In genomic region chr1:109265741-109266330, GRCh38 we compare ENCODE assay signal across 28 cellular contexts. TPM values are rescaled to one million over a fixed set of nuclear protein-coding genes. Genes with fewer than 3 reads are reported as not detected.
"Had no signal": no experiment of that assay in that cellular context is flagged by ENCODE, and none has a peak within 500 bp of the region (broad histone marks: within the 10 kb centered on the region; RNA-seq: fewer than 3 reads in every experiment).

No MANE protein-coding gene starts in this region.

- H3K9me3 ChIP-seq: breast epithelium had no signal

- H3K36me3 ChIP-seq: breast epithelium had no signal

- H3K27me3 ChIP-seq: breast epithelium had no signal

- ATAC-seq: activated CD8-positive, alpha-beta memory T cell treated with anti-CD3 and anti-CD28 coated beads, Interleukin-2, amount 10 ng/mL, durations not matched to agents 7 days and 5 days; Panc1; T-helper 17 cell had no signal

- DNase-seq: activated B cell treated with CpG ODN at 0.5 μM for 24 hours; activated CD4-positive, alpha-beta T cell treated with anti-CD3 and anti-CD28 coated beads for 1 hour; activated CD4-positive, alpha-beta T cell treated with anti-CD3 and anti-CD28 coated beads, Interleukin-2, amount 10 ng/mL, durations not matched to agents 24 days and 14 days; activated CD4-positive, alpha-beta T cell treated with anti-CD3 and anti-CD28 coated beads, Interleukin-2, amount 50 U/mL, for 48 hours; activated CD8-positive, alpha-beta memory T cell treated with anti-CD3 and anti-CD28 coated beads, Interleukin-2, amount 10 ng/mL, durations not matched to agents 7 days and 5 days; activated gamma-delta T cell treated with Interleukin-2 at 50 U/mL for 16 hours; activated naive CD4-positive, alpha-beta T cell treated with anti-CD3 and anti-CD28 coated beads, Interleukin-2, amount 10 ng/mL, durations not matched to agents 7 days and 5 days; activated naive CD8-positive, alpha-beta T cell treated with anti-CD3 and anti-CD28 coated beads for 36 hours; activated T-cell treated with anti-CD3 and anti-CD28 coated beads for 4 hours; activated T-cell treated with anti-CD3 and anti-CD28 coated beads, Interleukin-2, amount 50 U/mL, for 48 hours; anterior cingulate cortex; central memory CD4-positive, alpha-beta T cell; NCI-H1092 treated with DMSO at 0.1 percent for 48 hours; NCI-H1417 treated with DMSO at 0.1 percent for 48 hours; NCI-H1694 treated with DMSO at 0.1 percent for 48 hours; NCI-H2081; NCI-H510A treated with DMSO at 0.1 percent for 48 hours; NCI-H69; NK-92 treated with Interleukin-12 subunit alpha and Interleukin-12 subunit beta, amount 100 ng/mL, for 24 hours; OCI-M1; RPMI8226; SHP77 treated with DMSO at 0.1 percent for 48 hours; T-helper 17 cell; T-helper 9 cell had no signal

- H3K4me1 ChIP-seq: breast epithelium had no signal

- H3K27ac ChIP-seq: breast epithelium, KMS-11 had no signal

- H3K4me3 ChIP-seq: breast epithelium had no signal

RNA-seq across cellular contexts. Expression of gene PSRC1, which starts 17.1 kb away (rescaled TPM):
- total RNA-seq: activated B cell treated with CpG ODN at 0.5 μM for 24 hours had no signal

RNA-seq across cellular contexts. Expression of gene MYBPHL, which starts 41.0 kb away (rescaled TPM):
- total RNA-seq: activated B cell treated with CpG ODN at 0.5 μM for 24 hours; activated CD4-positive, alpha-beta T cell treated with anti-CD3 and anti-CD28 coated beads, Interleukin-2, amount 10 ng/mL, durations not matched to agents 24 days and 14 days; activated CD8-positive, alpha-beta memory T cell treated with anti-CD3 and anti-CD28 coated beads, Interleukin-2, amount 10 ng/mL, durations not matched to agents 7 days and 5 days; activated naive CD8-positive, alpha-beta T cell treated with anti-CD3 and anti-CD28 coated beads for 36 hours; activated T-helper 2 cell treated with anti-CD3 and anti-CD28 coated beads, Interferon-gamma antibody, Interleukin-2, Interleukin-4, amounts not matched to agents 10 μg/mL and 5 μg/mL and 100 μg/mL, durations not matched to agents 14 hours and 24 hours and 36 hours; breast epithelium; T-helper 17 cell had no signal
